In the genomic region with DNA sequence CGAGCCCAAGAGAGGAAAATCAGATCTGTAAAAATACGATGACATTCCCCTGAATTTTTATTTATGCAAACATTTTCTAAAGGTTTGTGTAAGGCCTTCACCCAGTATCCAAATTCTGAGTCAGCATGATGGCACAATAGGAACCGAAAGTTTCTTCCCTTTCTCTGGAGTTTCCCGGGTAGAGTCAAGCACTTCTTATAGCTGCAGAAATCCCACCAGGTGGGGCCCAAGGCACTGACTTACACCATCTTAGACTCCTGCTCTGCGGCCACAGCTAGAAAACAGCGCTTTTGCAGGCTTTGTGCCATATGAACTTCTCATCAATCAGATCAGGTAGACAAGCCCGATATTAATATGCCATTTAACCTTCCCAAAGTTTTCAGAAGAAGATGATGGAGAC, we compare ENCODE assay signal across 9 cellular contexts. TPM values are rescaled to one million over a fixed set of nuclear protein-coding genes. Genes with fewer than 3 reads are reported as not detected.
DNase-seq lines count a peak whose midpoint lies in the region; ATAC-seq and TF ChIP-seq lines count a peak whose summit lies in the region.
"Had no signal": no experiment of that assay in that cellular context is flagged by ENCODE, and none has a peak within 500 bp of the region (broad histone marks: within the 10 kb centered on the region; RNA-seq: fewer than 3 reads in every experiment).

No MANE protein-coding gene starts in this region.

- H3K4me2 ChIP-seq in hepatocyte: no peak overlapping the region

- no peak for TF ChIP-seq POLR2A in vagina (IDR thresholded peaks at IDR 0.05)

- 0 out of 2 replicates have a peak, but pooled peaks have one; percentile 5 for TF ChIP-seq CTCF in AG04450 (IDR thresholded peaks at IDR 0.05; ENCODE audit: low read depth, low read length)
- peak; percentile 30 for TF ChIP-seq CTCF in hepatocyte (IDR thresholded peaks at IDR 0.05; ENCODE audit: poor library complexity)
- TF ChIP-seq CTCF in vagina (IDR thresholded peaks at IDR 0.05): no peak

- no peaks in the 10 kb centered on the region for H4K20me1 ChIP-seq in hepatocyte (ENCODE audit: insufficient read depth, poor library complexity, severe bottlenecking)

- intact Hi-C loops in vagina (cut with DNase I): no loop called here

- H3K4me1 Mint-ChIP-seq in activated CD4-positive, alpha-beta T cell treated with anti-CD3 and anti-CD28 coated beads, Interleukin-2, amount 10 ng/mL, durations not matched to agents 7 days and 5 days: peaks cover 83% of the 10 kb centered on the region

- H3K4me3 ChIP-seq in AG04450 (ENCODE audit: low read depth, low read length) (no peak overlapping the region), hepatocyte (no peak overlapping the region), vagina (no peak overlapping the region)
- H3K4me3 ChIP-seq: coronary artery had no signal

- H3K27ac ChIP-seq in AG04450 (ENCODE audit: low read depth, low read length) (no peak overlapping the region), hepatocyte (no peak overlapping the region), vagina (no peak overlapping the region), caudate nucleus (ENCODE audit: low read depth, low read length) (no peak overlapping the region)
- H3K27ac ChIP-seq: coronary artery had no signal

- 51% methylated on average over 7 of the region's 7 CpGs for WGBS in hepatocyte (ENCODE audit: low lambda C conversion rate, missing lambda C conversion rate)

- H3K4me1 ChIP-seq in hepatocyte (ENCODE audit: insufficient read depth) (no peaks in the 10 kb centered on the region), vagina (no peaks in the 10 kb centered on the region)

- no peaks in the 10 kb centered on the region for H3K27me3 Mint-ChIP-seq in activated CD4-positive, alpha-beta T cell treated with anti-CD3 and anti-CD28 coated beads, Interleukin-2, amount 10 ng/mL, durations not matched to agents 7 days and 5 days

- CTCF ChIA-PET in AG04450 (lab: Charles Lee): no interaction called here
- CTCF ChIA-PET in activated CD4-positive, alpha-beta T cell treated with anti-CD3 and anti-CD28 coated beads, Interleukin-2, amount 10 ng/mL, durations not matched to agents 7 days and 5 days (lab: Charles Lee): interaction anchor here (0.6 to 1.5 kb wide), 2 partner anchors 8 kb away, joined by 5 to 7 read pairs; no protein-coding TSS in a partner anchor

- H3K79me2 ChIP-seq in hepatocyte: no peaks in the 10 kb centered on the region

- ATAC-seq in GM21529 (IDR thresholded peaks at IDR 0.05; ENCODE audit: unreplicated experiment): peak; percentile 60
- ATAC-seq in GM21381 (IDR thresholded peaks at IDR 0.05; ENCODE audit: unreplicated experiment): no peak

- H3K9me2 ChIP-seq in hepatocyte (replicated peaks; ENCODE audit: insufficient read depth): no peaks in the 10 kb centered on the region

- H3K4me3 Mint-ChIP-seq in activated CD4-positive, alpha-beta T cell treated with anti-CD3 and anti-CD28 coated beads, Interleukin-2, amount 10 ng/mL, durations not matched to agents 7 days and 5 days: peak overlapping the region; percentile 58

- no peaks in the 10 kb centered on the region for H3K9me3 Mint-ChIP-seq in activated CD4-positive, alpha-beta T cell treated with anti-CD3 and anti-CD28 coated beads, Interleukin-2, amount 10 ng/mL, durations not matched to agents 7 days and 5 days

- DNase-seq in AG04450 (ENCODE audit: low read depth, low spot score): no peak
- DNase-seq in activated CD4-positive, alpha-beta T cell treated with anti-CD3 and anti-CD28 coated beads, Interleukin-2, amount 10 ng/mL, durations not matched to agents 7 days and 5 days: no peak
- DNase-seq in hepatocyte (ENCODE audit: low spot score): peak; percentile 50
- no peak for DNase-seq in vagina (ENCODE audit: extremely low spot score in 2 of 2)
- DNase-seq in ureter (ENCODE audit: low spot score): no peak
- DNase-seq in caudate nucleus (lab: John Stamatoyannopoulos, UW): no peak

- no peaks in the 10 kb centered on the region for H3K36me3 ChIP-seq in hepatocyte (replicated peaks; ENCODE audit: insufficient read depth, low read depth)
- H3K36me3 ChIP-seq in vagina: no peaks in the 10 kb centered on the region

- H3K27ac Mint-ChIP-seq in activated CD4-positive, alpha-beta T cell treated with anti-CD3 and anti-CD28 coated beads, Interleukin-2, amount 10 ng/mL, durations not matched to agents 7 days and 5 days: peak overlapping the region; percentile 28

- peak overlapping the region; percentile 10 for H2AFZ ChIP-seq in hepatocyte

- H3K9me3 ChIP-seq in AG04450 (ENCODE audit: control insufficient read depth, insufficient read depth, low read length) (no peaks in the 10 kb centered on the region), hepatocyte (ENCODE audit: low read depth) (no peaks in the 10 kb centered on the region), vagina (no peaks in the 10 kb centered on the region)

- peaks cover 74% of the 10 kb centered on the region for H3K36me3 Mint-ChIP-seq in activated CD4-positive, alpha-beta T cell treated with anti-CD3 and anti-CD28 coated beads, Interleukin-2, amount 10 ng/mL, durations not matched to agents 7 days and 5 days (ENCODE audit: low read depth)

- H3K27me3 ChIP-seq in AG04450 (ENCODE audit: control insufficient read depth, insufficient read depth, low read length) (peaks cover 4% of the 10 kb centered on the region), hepatocyte (no peaks in the 10 kb centered on the region), vagina (no peaks in the 10 kb centered on the region)

- POLR2A ChIA-PET in AG04450 (lab: Yijun Ruan, JAX): no interaction called here
- POLR2A ChIA-PET in activated CD4-positive, alpha-beta T cell treated with anti-CD3 and anti-CD28 coated beads, Interleukin-2, amount 10 ng/mL, durations not matched to agents 7 days and 5 days (lab: Charles Lee): no interaction called here

RNA-seq across cellular contexts. Expression of gene LEF1, which starts 13.4 kb away (rescaled TPM):
- polyA plus RNA-seq in AG04450 (2011; rRNA removed): 1.2 TPM in 2 replicates
- 1.8 and 2.4 TPM in 2 replicates for polyA minus RNA-seq in AG04450 (2011; rRNA and poly(A)+ RNA removed)
- 100 to 1,000 TPM; 386 to 498 TPM for total RNA-seq in activated CD4-positive, alpha-beta T cell treated with anti-CD3 and anti-CD28 coated beads, Interleukin-2, amount 10 ng/mL, durations not matched to agents 7 days and 5 days
- 7.5 and 8.6 TPM in 2 replicates for total RNA-seq in hepatocyte
- 7.6 and 10.4 TPM in 2 replicates for polyA plus RNA-seq in hepatocyte
- total RNA-seq in vagina: 12.5 TPM
- total RNA-seq in ureter: 20.7 TPM

Comparison
In these comparisons a context has a peak if more than half of its experiments do, and no peak if none do; other contexts are left out.
1. CTCF ChIP-seq: peak in AG04450 (single experiment) and hepatocyte (single experiment); none in vagina (0 of 3).
2. RNA of gene LEF1, which starts 13.4 kb away (total RNA-seq): 386 to 498 TPM in activated CD4-positive, alpha-beta T cell treated with anti-CD3 and anti-CD28 coated beads, Interleukin-2, amount 10 ng/mL, durations not matched to agents 7 days and 5 days; 20.7 TPM in ureter (single experiment), 12.5 TPM in vagina (single experiment) and 7.5 to 8.6 TPM in hepatocyte; every median in the first group is over 10 times any median in the second.